ENCODE assay signal across 11 cellular contexts in genomic region chr17:65191805-65192740, GRCh38. TPM values are rescaled to one million over a fixed set of nuclear protein-coding genes. Genes with fewer than 3 reads are reported as not detected.
A peak's percentile ranks its signal among the peaks of the same experiment; 100 is the strongest.
DNase-seq lines count a peak whose midpoint lies in the region; ATAC-seq and TF ChIP-seq lines count a peak whose summit lies in the region.
"Had no signal": no experiment of that assay in that cellular context is flagged by ENCODE, and none has a peak within 500 bp of the region (broad histone marks: within the 10 kb centered on the region; RNA-seq: fewer than 3 reads in every experiment).

No MANE protein-coding gene starts in this region.

- CTCF ChIA-PET in MCF 10A (lab: Yijun Ruan, JAX) = interaction anchor here (0.6 kb wide), 1 partner anchor 233 kb away, joined by 3 read pairs; no protein-coding TSS in a partner anchor

- DNase-seq in MCF 10A (ENCODE audit: unreplicated experiment) (peak; percentile 70), breast epithelium (ENCODE audit: low spot score in 2 of 2) (no peak), SJSA1 (ENCODE audit: low read depth in 1 of 2, low spot score in 2 of 2) (peak in 1 of 2 experiments; percentile 74), fibroblast of mammary gland (ENCODE audit: low read depth) (peak; percentile 54), NCI-H187 (lab: John Stamatoyannopoulos, UW) (no peak), Kasumi-1 (lab: John Stamatoyannopoulos, UW) (no peak)
- DNase-seq: activated B cell treated with CpG ODN at 0.5 μM for 24 hours, left lung, NCI-H2227 treated with DMSO at 0.1 percent for 48 hours had no signal

- H3K9me3 Mint-ChIP-seq in MCF 10A (ENCODE audit: unreplicated experiment) = no peaks in the 10 kb centered on the region
- H3K9me3 Mint-ChIP-seq in stimulated activated naive CD8-positive, alpha-beta T cell treated with anti-CD3 and anti-CD28 coated beads, Interleukin-15, Interleukin-2, amounts not matched to agents 100 ng/mL and 50 ng/mL, for 24 hours = no peaks in the 10 kb centered on the region
- H3K9me3 Mint-ChIP-seq: activated B cell treated with CpG ODN at 0.5 μM for 24 hours had no signal

- H3K36me3 ChIP-seq in breast epithelium (no peaks in the 10 kb centered on the region), SJSA1 (no peaks in the 10 kb centered on the region)
- H3K36me3 ChIP-seq: left lung had no signal

- no peak overlapping the region for H3K4me3 Mint-ChIP-seq in MCF 10A (ENCODE audit: unreplicated experiment)
- no peak overlapping the region for H3K4me3 Mint-ChIP-seq in stimulated activated naive CD8-positive, alpha-beta T cell treated with anti-CD3 and anti-CD28 coated beads, Interleukin-15, Interleukin-2, amounts not matched to agents 100 ng/mL and 50 ng/mL, for 24 hours
- H3K4me3 Mint-ChIP-seq: activated B cell treated with CpG ODN at 0.5 μM for 24 hours had no signal

- H3K4me3 ChIP-seq in breast epithelium (no peak overlapping the region), SJSA1 (no peak overlapping the region), fibroblast of mammary gland (ENCODE audit: control insufficient read depth, low read depth, low read length) (no peak overlapping the region)
- H3K4me3 ChIP-seq: left lung had no signal

- H3K4me1 ChIP-seq in breast epithelium (no peaks in the 10 kb centered on the region), SJSA1 (replicated peaks) (peaks cover 44% of the 10 kb centered on the region)
- H3K4me1 ChIP-seq: left lung had no signal

- H3K27me3 Mint-ChIP-seq in MCF 10A (ENCODE audit: insufficient read depth, unreplicated experiment) = no peaks in the 10 kb centered on the region
- no peaks in the 10 kb centered on the region for H3K27me3 Mint-ChIP-seq in stimulated activated naive CD8-positive, alpha-beta T cell treated with anti-CD3 and anti-CD28 coated beads, Interleukin-15, Interleukin-2, amounts not matched to agents 100 ng/mL and 50 ng/mL, for 24 hours
- H3K27me3 Mint-ChIP-seq: activated B cell treated with CpG ODN at 0.5 μM for 24 hours had no signal

- TF ChIP-seq CTCF in MCF 10A (IDR thresholded peaks at IDR 0.05; ENCODE audit: unreplicated experiment) (no peak), breast epithelium (IDR thresholded peaks at IDR 0.05) (no peak), fibroblast of mammary gland (conservative IDR thresholded peaks at IDR 0.05; ENCODE audit: control insufficient read depth, insufficient read depth, low read depth, low read length) (no peak)

- H3K27ac Mint-ChIP-seq in MCF 10A (ENCODE audit: low read depth, unreplicated experiment) = no peak overlapping the region
- peak overlapping the region; percentile 84 for H3K27ac Mint-ChIP-seq in stimulated activated naive CD8-positive, alpha-beta T cell treated with anti-CD3 and anti-CD28 coated beads, Interleukin-15, Interleukin-2, amounts not matched to agents 100 ng/mL and 50 ng/mL, for 24 hours
- H3K27ac Mint-ChIP-seq: activated B cell treated with CpG ODN at 0.5 μM for 24 hours had no signal

- H3K9me3 ChIP-seq in breast epithelium = no peaks in the 10 kb centered on the region
- no peaks in the 10 kb centered on the region for H3K9me3 ChIP-seq in SJSA1 (replicated peaks)
- H3K9me3 ChIP-seq: left lung had no signal

- ATAC-seq in HG03457 (IDR thresholded peaks at IDR 0.05; ENCODE audit: unreplicated experiment) = no peak
- ATAC-seq: left lung had no signal

- no peak for TF ChIP-seq POLR2A in breast epithelium (IDR thresholded peaks at IDR 0.05)

- H3K36me3 Mint-ChIP-seq in MCF 10A (ENCODE audit: insufficient read depth, unreplicated experiment) = no peaks in the 10 kb centered on the region
- no peaks in the 10 kb centered on the region for H3K36me3 Mint-ChIP-seq in stimulated activated naive CD8-positive, alpha-beta T cell treated with anti-CD3 and anti-CD28 coated beads, Interleukin-15, Interleukin-2, amounts not matched to agents 100 ng/mL and 50 ng/mL, for 24 hours (ENCODE audit: low read depth)

- H3K27ac ChIP-seq in breast epithelium (no peak overlapping the region), SJSA1 (peak overlapping the region; percentile 70)
- H3K27ac ChIP-seq: left lung had no signal

- POLR2A ChIA-PET in MCF 10A (lab: Yijun Ruan, JAX) = interaction anchor here (0.6 to 1.3 kb wide), 2 partner anchors 85 to 151 kb away, joined by 3 to 4 read pairs; no protein-coding TSS in a partner anchor

- no TSS peak for BruUV-seq in MCF 10A (replicated peaks; lab: Mats Ljungman, UMichigan)

- H3K27me3 ChIP-seq in breast epithelium (no peaks in the 10 kb centered on the region), SJSA1 (replicated peaks) (no peaks in the 10 kb centered on the region)
- H3K27me3 ChIP-seq: left lung had no signal

- intact Hi-C loops in MCF 10A (cut with micrococcal nuclease) = loop anchor here (5.0 kb wide), 1 partner anchor 135 kb away; the partner anchor contains the start of gene GNA13
- intact Hi-C loops in breast epithelium (cut with DNase I; ENCODE audit: low total_unique reads) = no loop called here

- peaks cover 6% of the 10 kb centered on the region for H3K4me1 Mint-ChIP-seq in MCF 10A (ENCODE audit: insufficient read depth, unreplicated experiment)
- peaks cover 44% of the 10 kb centered on the region for H3K4me1 Mint-ChIP-seq in stimulated activated naive CD8-positive, alpha-beta T cell treated with anti-CD3 and anti-CD28 coated beads, Interleukin-15, Interleukin-2, amounts not matched to agents 100 ng/mL and 50 ng/mL, for 24 hours (ENCODE audit: low read depth)
- H3K4me1 Mint-ChIP-seq: activated B cell treated with CpG ODN at 0.5 μM for 24 hours had no signal

RNA-seq across cellular contexts. Expression of gene RGS9, which starts 54.9 kb away (rescaled TPM):
- total RNA-seq in MCF 10A (2022) = 0.49 and 0.61 TPM in 2 replicates
- total RNA-seq in breast epithelium = 1 to 10 TPM; 1.6 to 6.9 (median 5.0) TPM
- 9.2 and 11.2 TPM in 2 replicates for total RNA-seq in SJSA1 (2014; rRNA removed; shearing (Covaris generic))

Comparison
In these comparisons a context has a peak if more than half of its experiments do, and no peak if none do; other contexts are left out.
1. DNase-seq: peak in MCF 10A (single experiment) and fibroblast of mammary gland (single experiment); none in breast epithelium (0 of 2), NCI-H187 (0 of 2) and Kasumi-1 (0 of 2).